ENCODE assay signal across 1 cellular context in the genomic region with DNA sequence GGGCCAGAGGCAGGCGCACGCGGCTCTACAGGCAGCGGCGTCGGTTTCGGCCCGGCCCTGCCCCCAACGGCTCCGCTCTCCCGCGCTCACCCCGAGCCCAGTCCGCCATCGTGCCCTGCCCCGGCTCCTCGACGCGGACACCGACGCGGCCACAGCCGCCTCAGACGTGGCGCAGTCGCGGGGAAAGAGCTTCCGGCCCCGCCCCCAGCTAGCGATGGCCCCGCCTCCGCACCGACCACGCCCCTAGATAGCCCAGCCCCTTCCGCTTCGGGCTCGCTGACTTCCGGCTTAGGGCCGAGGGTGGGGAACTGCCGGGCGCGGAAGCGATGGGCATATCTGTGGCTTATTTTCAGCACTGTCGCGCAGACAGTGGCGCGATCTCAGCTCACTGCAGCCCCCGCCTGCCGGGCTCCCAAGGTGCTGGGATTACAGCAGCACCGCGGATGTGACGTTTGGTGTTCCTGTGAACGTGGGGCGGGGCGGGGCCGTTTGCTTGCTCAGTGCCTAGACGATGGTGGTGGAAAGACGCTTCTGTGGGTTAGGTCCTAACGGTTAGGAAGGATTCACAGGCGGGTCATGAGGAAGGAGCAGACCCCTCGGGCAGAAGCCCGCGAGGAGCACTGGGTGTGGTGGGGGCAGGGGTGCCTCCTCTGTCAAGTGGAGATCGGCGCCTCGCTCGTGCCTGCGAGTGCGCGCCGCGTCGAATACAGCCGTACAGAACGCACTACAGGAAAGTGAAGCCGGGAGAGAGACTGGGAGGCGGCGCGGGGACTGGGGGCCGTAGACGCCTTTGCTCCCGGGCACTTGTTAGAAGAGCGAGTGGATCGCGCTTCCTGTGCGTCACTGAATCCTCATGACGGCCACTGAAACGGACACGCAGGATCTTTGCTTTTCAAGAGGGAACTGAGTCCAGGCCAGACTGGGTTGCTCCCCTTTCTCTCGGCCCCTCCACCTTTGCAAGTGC.
TF ChIP-seq lines count a peak whose summit lies in the region.

A gene with protein sequence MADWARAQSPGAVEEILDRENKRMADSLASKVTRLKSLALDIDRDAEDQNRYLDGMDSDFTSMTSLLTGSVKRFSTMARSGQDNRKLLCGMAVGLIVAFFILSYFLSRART (minus strand): TSS at position 187 of the 964 bp plus-strand sequence. CDS start 78 bp downstream, at position 109.
A gene (plus strand): TSS at position 496 of the 964 bp plus-strand sequence. CDS start 1,147 bp downstream, outside the sequence.

TF ChIP-seq in GM12878, 131 proteins besides CTCF, POLR2A, EP300 and RAD21 (continued from another document):
- TF ChIP-seq TAF1 (IDR thresholded peaks at IDR 0.05; ENCODE audit: borderline replicate concordance, low read depth, low read length) (peak; percentile 39), STAT1 (conservative IDR thresholded peaks at IDR 0.05) (peak; percentile 88; the same call in 1 of the 2 replicates)
TF ChIP-seq in GM12878: peak in this region for 55.
